In the genomic region with DNA sequence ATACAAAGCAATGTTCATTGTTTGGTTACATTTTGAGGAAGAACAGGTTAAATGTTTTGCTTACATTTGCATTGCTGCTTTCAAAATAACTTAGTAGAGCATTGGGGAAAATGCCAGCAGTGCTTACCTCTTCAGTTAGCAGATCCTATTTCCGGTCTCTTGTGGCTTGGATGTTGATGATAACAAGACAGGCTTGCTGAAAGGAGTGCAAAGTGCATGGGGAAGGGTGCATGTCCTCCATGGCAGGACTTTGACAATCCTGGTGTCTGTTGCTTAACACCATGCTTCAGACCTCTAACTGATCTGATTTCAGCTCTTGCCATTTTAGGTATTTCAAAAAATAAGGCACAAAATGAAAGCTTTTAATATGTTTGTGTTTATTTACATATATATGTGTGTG, we compare ENCODE assay signal across 1 cellular context.
TF ChIP-seq lines count a peak whose summit lies in the region.

No MANE protein-coding gene starts in this region.

TF ChIP-seq in WTC11, 78 proteins besides CTCF, POLR2A, EP300 and RAD21 (continued from another document):
- TF ChIP-seq ERG (CRISPR knock-in tag; IDR thresholded peaks at IDR 0.05) (no peak), FOXP4 (CRISPR knock-in tag; IDR thresholded peaks at IDR 0.05) (no peak), ZNF121 (CRISPR knock-in tag; IDR thresholded peaks at IDR 0.05) (no peak), TP53 (CRISPR knock-in tag; IDR thresholded peaks at IDR 0.05) (no peak), SP1 (CRISPR knock-in tag; conservative IDR thresholded peaks at IDR 0.05) (no peak), MXD4 (CRISPR knock-in tag; IDR thresholded peaks at IDR 0.05; ENCODE audit: borderline replicate concordance) (no peak)
